8 cellular contexts compared by ENCODE assay signal in genomic region chr12:81644503-81644902, GRCh38.
DNase-seq lines count a peak whose midpoint lies in the region; ATAC-seq and TF ChIP-seq lines count a peak whose summit lies in the region.

No MANE protein-coding gene starts in this region.

- 1 to 6% methylated on average over 1 of the region's 1 CpG for WGBS in lung, 2 donors

- H3K27ac ChIP-seq in breast epithelium (no peak overlapping the region), lung (ENCODE audit: low read depth in 1 of 2, low read length in 1 of 2) (no peak overlapping the region)

- peak; percentile 68 for ATAC-seq in HG03095 (IDR thresholded peaks at IDR 0.05; ENCODE audit: unreplicated experiment)
- ATAC-seq in lung (ENCODE audit: insufficient read depth, low FRiP score) = peak; percentile 66

- no peak overlapping the region for H3K4me3 ChIP-seq in breast epithelium
- H3K4me3 ChIP-seq in lung = no peak overlapping the region

- TF ChIP-seq CTCF in breast epithelium (IDR thresholded peaks at IDR 0.05) (peak in 2 of 3 donors; percentile 34 to 40), lung (IDR thresholded peaks at IDR 0.05; ENCODE audit: control extremely low read depth, extremely low read depth) (peak; percentile 43)

- H3K27me3 ChIP-seq in breast epithelium (no peaks in the 10 kb centered on the region), lung (ENCODE audit: control insufficient read depth, insufficient read depth) (no peaks in the 10 kb centered on the region)

- TF ChIP-seq POLR2A in breast epithelium (IDR thresholded peaks at IDR 0.05) = no peak

- no peaks in the 10 kb centered on the region for H3K4me1 ChIP-seq in breast epithelium
- H3K4me1 ChIP-seq in lung (ENCODE audit: control insufficient read depth in 2 of 2, insufficient read depth in 2 of 2, low read length in 2 of 2) = no peaks in the 10 kb centered on the region

- H3K9me3 ChIP-seq in breast epithelium (no peaks in the 10 kb centered on the region), lung (ENCODE audit: control insufficient read depth in 2 of 2, insufficient read depth in 1 of 2, low read length in 1 of 2) (no peaks in the 10 kb centered on the region)

- no peaks in the 10 kb centered on the region for H3K36me3 ChIP-seq in breast epithelium
- H3K36me3 ChIP-seq in lung (ENCODE audit: control insufficient read depth in 2 of 2, insufficient read depth in 2 of 2, low read length in 2 of 2) = no peaks in the 10 kb centered on the region

- intact Hi-C loops in breast epithelium (cut with DNase I; ENCODE audit: low total_unique reads) = no loop called here

- DNase-seq in NCI-H2196 (lab: John Stamatoyannopoulos, UW; ENCODE audit: unreplicated experiment) = peak; percentile 31
- no peak for DNase-seq in NCI-H2196 treated with DMSO at 0.1 percent for 48 hours (lab: John Stamatoyannopoulos, UW; ENCODE audit: unreplicated experiment)
- peak; percentile 55 for DNase-seq in NCI-H345 treated with DMSO at 0.1 percent for 48 hours (lab: John Stamatoyannopoulos, UW; ENCODE audit: unreplicated experiment)
- no peak for DNase-seq in breast epithelium (ENCODE audit: low spot score in 2 of 2)
- DNase-seq in lung (ENCODE audit: low spot score) = no peak
- DNase-seq in germinal center (ENCODE audit: low spot score) = no peak
- DNase-seq in T-helper 9 cell = no peak

Comparison
In these comparisons a context has a peak if more than half of its experiments do, and no peak if none do; other contexts are left out.
1. DNase-seq: peak in NCI-H2196 (single experiment) and NCI-H345 treated with DMSO at 0.1 percent for 48 hours (single experiment); none in NCI-H2196 treated with DMSO at 0.1 percent for 48 hours (single experiment), breast epithelium (0 of 2), lung (single experiment), germinal center (single experiment) and T-helper 9 cell (single experiment).